21 cellular contexts compared by ENCODE assay signal in genomic region chr3:56630966-56631365, GRCh38.
"Had no signal": no experiment of that assay in that cellular context is flagged by ENCODE, and none has a peak within 500 bp of the region (broad histone marks: within the 10 kb centered on the region; RNA-seq: fewer than 3 reads in every experiment).

No MANE protein-coding gene starts in this region.

- H3K9me3 ChIP-seq: body of pancreas, heart right ventricle, lower lobe of right lung, stomach, suprapubic skin, tibial nerve had no signal

- DNase-seq: activated B cell treated with CpG ODN at 0.5 μM for 24 hours; activated CD4-positive, alpha-beta T cell treated with anti-CD3 and anti-CD28 coated beads for 36 hours; activated CD4-positive, alpha-beta T cell treated with anti-CD3 and anti-CD28 coated beads, Interleukin-2, amount 50 U/mL, for 48 hours; activated gamma-delta T cell; activated naive CD8-positive, alpha-beta T cell treated with anti-CD3 and anti-CD28 coated beads, Interleukin-2, amount 10 ng/mL, durations not matched to agents 7 days and 5 days; body of pancreas; foreskin fibroblast; heart right ventricle; lower lobe of right lung; naive B cell; occipital lobe; small intestine; stimulated activated CD4-positive, alpha-beta T cell treated with anti-CD3 and anti-CD28 coated beads, Interleukin-2, amount 100 ng/mL, for 24 hours; stomach; T1000 had no signal

- H3K27ac Mint-ChIP-seq: activated B cell treated with CpG ODN at 0.5 μM for 24 hours; activated CD4-positive, alpha-beta T cell treated with anti-CD3 and anti-CD28 coated beads for 36 hours; activated naive CD8-positive, alpha-beta T cell treated with anti-CD3 and anti-CD28 coated beads, Interleukin-2, amount 10 ng/mL, durations not matched to agents 7 days and 5 days; activated T-helper 1 cell treated with anti-CD3 and anti-CD28 coated beads, Interleukin-12 subunit alpha, Interleukin-12 subunit beta, Interleukin-2, Interleukin-4 antibody, amounts not matched to agents 30 ng/mL and 10 ng/mL and 1 ng/mL, durations not matched to agents 14 hours and 24 hours and 36 hours; naive B cell; stimulated activated effector memory CD8-positive, alpha-beta T cell treated with anti-CD3 and anti-CD28 coated beads, Interleukin-12 subunit alpha, Interleukin-12 subunit beta, amount 100 ng/mL, for 72 hours; T-helper 1 cell treated with Interleukin-12 subunit alpha and Interleukin-12 subunit beta and Interleukin-4 antibody, amounts not matched to agents 30 μg/mL and 1 μg/mL, for 36 hours had no signal

- H3K27me3 Mint-ChIP-seq: activated B cell treated with CpG ODN at 0.5 μM for 24 hours; activated CD4-positive, alpha-beta T cell treated with anti-CD3 and anti-CD28 coated beads for 36 hours; activated naive CD8-positive, alpha-beta T cell treated with anti-CD3 and anti-CD28 coated beads, Interleukin-2, amount 10 ng/mL, durations not matched to agents 7 days and 5 days; naive B cell had no signal

- H3K27me3 ChIP-seq: body of pancreas, heart right ventricle, stomach, suprapubic skin, tibial nerve had no signal

- H3K27ac ChIP-seq: body of pancreas, heart right ventricle, lower lobe of right lung, suprapubic skin, tibial nerve had no signal

- H3K4me3 Mint-ChIP-seq: activated B cell treated with CpG ODN at 0.5 μM for 24 hours; activated CD4-positive, alpha-beta T cell treated with anti-CD3 and anti-CD28 coated beads for 36 hours; activated naive CD8-positive, alpha-beta T cell treated with anti-CD3 and anti-CD28 coated beads, Interleukin-2, amount 10 ng/mL, durations not matched to agents 7 days and 5 days; activated T-helper 1 cell treated with anti-CD3 and anti-CD28 coated beads, Interleukin-12 subunit alpha, Interleukin-12 subunit beta, Interleukin-2, Interleukin-4 antibody, amounts not matched to agents 30 ng/mL and 10 ng/mL and 1 ng/mL, durations not matched to agents 14 hours and 24 hours and 36 hours; naive B cell; neural crest cell; stimulated activated effector memory CD8-positive, alpha-beta T cell treated with anti-CD3 and anti-CD28 coated beads, Interleukin-12 subunit alpha, Interleukin-12 subunit beta, amount 100 ng/mL, for 72 hours; T-helper 1 cell treated with Interleukin-12 subunit alpha and Interleukin-12 subunit beta and Interleukin-4 antibody, amounts not matched to agents 30 μg/mL and 1 μg/mL, for 36 hours had no signal

- H3K4me1 ChIP-seq: suprapubic skin, tibial nerve had no signal

- H3K4me1 Mint-ChIP-seq: activated B cell treated with CpG ODN at 0.5 μM for 24 hours; activated CD4-positive, alpha-beta T cell treated with anti-CD3 and anti-CD28 coated beads for 36 hours; activated naive CD8-positive, alpha-beta T cell treated with anti-CD3 and anti-CD28 coated beads, Interleukin-2, amount 10 ng/mL, durations not matched to agents 7 days and 5 days; neural crest cell had no signal

- H3K9me3 Mint-ChIP-seq: activated B cell treated with CpG ODN at 0.5 μM for 24 hours; activated naive CD8-positive, alpha-beta T cell treated with anti-CD3 and anti-CD28 coated beads, Interleukin-2, amount 10 ng/mL, durations not matched to agents 7 days and 5 days; activated T-helper 1 cell treated with anti-CD3 and anti-CD28 coated beads, Interleukin-12 subunit alpha, Interleukin-12 subunit beta, Interleukin-2, Interleukin-4 antibody, amounts not matched to agents 30 ng/mL and 10 ng/mL and 1 ng/mL, durations not matched to agents 14 hours and 24 hours and 36 hours; naive B cell; neural crest cell; stimulated activated effector memory CD8-positive, alpha-beta T cell treated with anti-CD3 and anti-CD28 coated beads, Interleukin-12 subunit alpha, Interleukin-12 subunit beta, amount 100 ng/mL, for 72 hours; T-helper 1 cell treated with Interleukin-12 subunit alpha and Interleukin-12 subunit beta and Interleukin-4 antibody, amounts not matched to agents 30 μg/mL and 1 μg/mL, for 36 hours had no signal

- H3K4me3 ChIP-seq: body of pancreas, heart right ventricle, lower lobe of right lung, stomach, suprapubic skin, tibial nerve had no signal
